Comparison of ENCODE assay signal across 21 cellular contexts in genomic region chrX:115023811-115024210, GRCh38. TPM values are rescaled to one million over a fixed set of nuclear protein-coding genes. Genes with fewer than 3 reads are reported as not detected.
"Had no signal": no experiment of that assay in that cellular context is flagged by ENCODE, and none has a peak within 500 bp of the region (broad histone marks: within the 10 kb centered on the region; RNA-seq: fewer than 3 reads in every experiment).

No MANE protein-coding gene starts in this region.

- H3K4me3 Mint-ChIP-seq: activated CD4-positive, alpha-beta T cell treated with anti-CD3 and anti-CD28 coated beads, Interleukin-2, amount 10 ng/mL, durations not matched to agents 7 days and 5 days; activated T-cell treated with anti-CD3 and anti-CD28 coated beads, Interleukin-2, amount 50 U/mL, for 4 hours; central memory CD8-positive, alpha-beta T cell; memory B cell; naive thymus-derived CD8-positive, alpha-beta T cell; stimulated activated naive CD8-positive, alpha-beta T cell treated with anti-CD3 and anti-CD28 coated beads, Interleukin-15, Interleukin-2, amounts not matched to agents 100 ng/mL and 50 ng/mL, for 24 hours had no signal

- ATAC-seq: activated CD4-positive, CD25-positive, alpha-beta regulatory T cell treated with anti-CD3 and anti-CD28 coated beads, Interleukin-2, amount 50 U/mL, for 24 hours; activated T-cell treated with anti-CD3 and anti-CD28 coated beads, Interleukin-2, amount 50 U/mL, for 4 hours; naive thymus-derived CD8-positive, alpha-beta T cell; psoas muscle had no signal

- H3K4me1 Mint-ChIP-seq: activated CD4-positive, alpha-beta T cell treated with anti-CD3 and anti-CD28 coated beads, Interleukin-2, amount 10 ng/mL, durations not matched to agents 7 days and 5 days; central memory CD8-positive, alpha-beta T cell; memory B cell; naive thymus-derived CD8-positive, alpha-beta T cell had no signal

- H3K9me3 ChIP-seq: colonic mucosa, esophagus squamous epithelium, left lung, ovary, psoas muscle, transverse colon had no signal

- H3K27me3 ChIP-seq: colonic mucosa, esophagus squamous epithelium, hepatocyte, ovary, transverse colon had no signal

- H3K4me1 ChIP-seq: colonic mucosa, esophagus squamous epithelium, left lung, psoas muscle had no signal

- DNase-seq: activated CD4-positive, alpha-beta T cell treated with anti-CD3 and anti-CD28 coated beads, Interleukin-2, amount 10 ng/mL, durations not matched to agents 7 days and 5 days; activated CD8-positive, alpha-beta memory T cell treated with anti-CD3 and anti-CD28 coated beads, Interleukin-2, amount 50 U/mL, for 4 hours; activated naive CD4-positive, alpha-beta T cell treated with anti-CD3 and anti-CD28 coated beads, Interleukin-2, amount 50 U/mL, for 16 hours; activated T-cell treated with anti-CD3 and anti-CD28 coated beads, Interleukin-2, amount 50 U/mL, for 4 hours; aorta; colonic mucosa; esophagus squamous epithelium; left lung; naive thymus-derived CD8-positive, alpha-beta T cell; ovary; psoas muscle; right cardiac atrium; T1000; transverse colon had no signal

- FAIRE-seq: islet of Langerhans had no signal

- H3K9me3 Mint-ChIP-seq: activated CD4-positive, alpha-beta T cell treated with anti-CD3 and anti-CD28 coated beads, Interleukin-2, amount 10 ng/mL, durations not matched to agents 7 days and 5 days; activated T-cell treated with anti-CD3 and anti-CD28 coated beads, Interleukin-2, amount 50 U/mL, for 4 hours; memory B cell; stimulated activated naive CD8-positive, alpha-beta T cell treated with anti-CD3 and anti-CD28 coated beads, Interleukin-15, Interleukin-2, amounts not matched to agents 100 ng/mL and 50 ng/mL, for 24 hours had no signal

- H2AFZ ChIP-seq: hepatocyte had no signal

- H3K27ac ChIP-seq: colonic mucosa, esophagus squamous epithelium, hepatocyte, left lung, ovary, psoas muscle, transverse colon had no signal

- H3K36me3 ChIP-seq: colonic mucosa, esophagus squamous epithelium, left lung, ovary, transverse colon had no signal

- H3K4me2 ChIP-seq: hepatocyte had no signal

- H3K27ac Mint-ChIP-seq: activated CD4-positive, alpha-beta T cell treated with anti-CD3 and anti-CD28 coated beads, Interleukin-2, amount 10 ng/mL, durations not matched to agents 7 days and 5 days; memory B cell; naive thymus-derived CD8-positive, alpha-beta T cell; stimulated activated naive CD8-positive, alpha-beta T cell treated with anti-CD3 and anti-CD28 coated beads, Interleukin-15, Interleukin-2, amounts not matched to agents 100 ng/mL and 50 ng/mL, for 24 hours had no signal

- H3K79me2 ChIP-seq: hepatocyte had no signal

- H3K4me3 ChIP-seq: colonic mucosa, esophagus squamous epithelium, hepatocyte, left lung, ovary, psoas muscle, transverse colon had no signal

- H3K27me3 Mint-ChIP-seq: activated CD4-positive, alpha-beta T cell treated with anti-CD3 and anti-CD28 coated beads, Interleukin-2, amount 10 ng/mL, durations not matched to agents 7 days and 5 days; central memory CD8-positive, alpha-beta T cell; memory B cell; naive thymus-derived CD8-positive, alpha-beta T cell; stimulated activated naive CD8-positive, alpha-beta T cell treated with anti-CD3 and anti-CD28 coated beads, Interleukin-15, Interleukin-2, amounts not matched to agents 100 ng/mL and 50 ng/mL, for 24 hours had no signal

- H3K36me3 Mint-ChIP-seq: memory B cell; naive thymus-derived CD8-positive, alpha-beta T cell had no signal

RNA-seq across cellular contexts. Expression of gene IL13RA2, which starts 6.4 kb away (rescaled TPM):
- total RNA-seq: activated CD4-positive, alpha-beta T cell treated with anti-CD3 and anti-CD28 coated beads, Interleukin-2, amount 10 ng/mL, durations not matched to agents 7 days and 5 days; activated T-cell treated with anti-CD3 and anti-CD28 coated beads, Interleukin-2, amount 50 U/mL, for 4 hours; naive thymus-derived CD8-positive, alpha-beta T cell; ovary; psoas muscle; T-helper 1 cell treated with Interleukin-12 subunit alpha and Interleukin-12 subunit beta and Interleukin-4 antibody, amounts not matched to agents 30 ng/mL and 1 ng/mL, for 36 hours; transverse colon had no signal
- polyA plus RNA-seq: hepatocyte; naive thymus-derived CD8-positive, alpha-beta T cell had no signal
